ENCODE assay signal across 23 cellular contexts in genomic region chr10:120825878-120826383, GRCh38.
"Had no signal": no experiment of that assay in that cellular context is flagged by ENCODE, and none has a peak within 500 bp of the region (broad histone marks: within the 10 kb centered on the region; RNA-seq: fewer than 3 reads in every experiment).

No MANE protein-coding gene starts in this region.

- H3K27ac ChIP-seq: SK-N-MC had no signal

- H3K27ac Mint-ChIP-seq: activated B cell treated with CpG ODN at 0.5 μM for 24 hours; activated CD4-positive, alpha-beta memory T cell treated with anti-CD3 and anti-CD28 coated beads for 36 hours; activated CD4-positive, alpha-beta T cell treated with anti-CD3 and anti-CD28 coated beads, Interleukin-2, amount 10 ng/mL, durations not matched to agents 24 days and 14 days; activated naive CD4-positive, alpha-beta T cell treated with anti-CD3 and anti-CD28 coated beads, Interleukin-2, amount 50 U/mL, for 72 hours; T-cell had no signal

- H3K9me3 Mint-ChIP-seq: activated B cell treated with CpG ODN at 0.5 μM for 24 hours; activated CD4-positive, alpha-beta memory T cell treated with anti-CD3 and anti-CD28 coated beads for 36 hours; activated CD4-positive, alpha-beta T cell treated with anti-CD3 and anti-CD28 coated beads, Interleukin-2, amount 10 ng/mL, durations not matched to agents 24 days and 14 days; activated naive CD4-positive, alpha-beta T cell treated with anti-CD3 and anti-CD28 coated beads, Interleukin-2, amount 50 U/mL, for 72 hours; activated T-cell treated with anti-CD3 and anti-CD28 coated beads, Interleukin-2, amount 50 U/mL, for 4 hours; brain; T-cell had no signal

- DNase-seq: activated B cell treated with CpG ODN at 0.5 μM for 24 hours; activated CD4-positive, alpha-beta memory T cell treated with anti-CD3 and anti-CD28 coated beads for 36 hours; activated CD4-positive, alpha-beta T cell treated with anti-CD3 and anti-CD28 coated beads for 1 hour; activated CD4-positive, alpha-beta T cell treated with anti-CD3 and anti-CD28 coated beads, Interleukin-2, amount 10 ng/mL, durations not matched to agents 24 days and 14 days; activated CD8-positive, alpha-beta memory T cell treated with anti-CD3 and anti-CD28 coated beads for 24 hours; activated effector memory CD4-positive, alpha-beta T cell treated with anti-CD3 and anti-CD28 coated beads, Interleukin-2, amount 50 U/mL, for 16 hours; activated naive CD4-positive, alpha-beta T cell treated with Interleukin-2 at 50 U/mL for 16 hours; activated T-cell treated with anti-CD3 and anti-CD28 coated beads, Interleukin-2, amount 50 U/mL, for 4 hours; amygdala; KG1; MV-4-11; NCI-H1105; NCI-H1436; NCI-H187 treated with DMSO at 0.1 percent for 48 hours; NCI-H2171 treated with DMSO at 0.1 percent for 48 hours; NCI-H226; T-cell; T-helper 2 cell; T1000 had no signal

- H3K36me3 Mint-ChIP-seq: activated CD4-positive, alpha-beta memory T cell treated with anti-CD3 and anti-CD28 coated beads for 36 hours; activated naive CD4-positive, alpha-beta T cell treated with anti-CD3 and anti-CD28 coated beads, Interleukin-2, amount 50 U/mL, for 72 hours; brain; T-cell had no signal

- H3K4me3 Mint-ChIP-seq: activated B cell treated with CpG ODN at 0.5 μM for 24 hours; activated CD4-positive, alpha-beta memory T cell treated with anti-CD3 and anti-CD28 coated beads for 36 hours; activated CD4-positive, alpha-beta T cell treated with anti-CD3 and anti-CD28 coated beads, Interleukin-2, amount 10 ng/mL, durations not matched to agents 24 days and 14 days; activated T-cell treated with anti-CD3 and anti-CD28 coated beads, Interleukin-2, amount 50 U/mL, for 4 hours; brain; T-cell had no signal

- H3K4me3 ChIP-seq: SK-N-MC had no signal

- H3K4me1 Mint-ChIP-seq: activated CD4-positive, alpha-beta T cell treated with anti-CD3 and anti-CD28 coated beads, Interleukin-2, amount 10 ng/mL, durations not matched to agents 24 days and 14 days; T-cell had no signal

- ATAC-seq: activated naive CD4-positive, alpha-beta T cell treated with anti-CD3 and anti-CD28 coated beads, Interleukin-2, amount 50 U/mL, for 72 hours; activated T-cell treated with anti-CD3 and anti-CD28 coated beads, Interleukin-2, amount 50 U/mL, for 4 hours; Right ventricle myocardium inferior; T-cell had no signal
